In the genomic region with DNA sequence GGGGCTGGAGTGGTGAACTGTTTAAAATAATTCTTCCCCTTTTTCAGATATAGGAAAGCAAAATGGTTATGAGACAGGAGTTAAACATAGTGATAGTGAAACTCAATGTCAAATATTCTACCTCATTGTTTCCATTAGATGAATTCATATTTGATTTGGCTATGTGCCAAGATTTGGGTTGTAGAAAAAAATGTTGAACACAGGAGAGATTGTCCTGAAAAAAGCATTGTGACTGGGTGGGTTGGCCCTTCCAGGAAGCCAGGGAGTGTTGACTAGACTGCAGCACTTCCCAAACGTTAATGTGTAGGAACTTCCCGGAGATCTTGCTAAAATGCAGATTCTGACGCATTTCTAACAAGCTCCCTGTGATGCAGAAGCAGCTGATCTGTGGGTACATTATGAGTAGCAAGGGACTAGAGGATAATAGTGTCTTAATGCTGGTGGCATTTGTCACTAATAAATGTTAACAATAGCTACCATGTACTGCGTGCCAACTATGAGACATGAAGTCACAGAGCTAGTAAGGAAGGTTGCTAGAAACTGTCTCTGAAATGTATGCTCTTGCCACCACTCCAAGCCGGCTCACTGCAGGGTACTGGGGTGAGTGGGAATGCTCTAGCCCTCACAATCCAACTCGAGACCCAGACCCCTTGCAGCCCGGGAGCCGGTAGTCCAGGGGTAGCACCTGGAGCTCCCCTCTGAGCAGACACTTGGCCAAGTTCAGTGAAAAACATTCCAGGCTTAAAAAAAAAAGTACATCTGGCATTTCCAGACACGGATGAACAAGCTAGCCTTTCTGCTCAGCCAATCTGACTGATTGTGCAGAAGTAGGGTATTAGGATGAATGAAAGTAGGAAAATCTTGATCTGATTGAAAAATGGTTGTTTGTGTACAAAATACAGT, we compare ENCODE assay signal across 1 cellular context.
TF ChIP-seq lines count a peak whose summit lies in the region.

No MANE protein-coding gene starts in this region.

TF ChIP-seq in H1, 55 proteins besides CTCF, POLR2A, EP300 and RAD21:
- TF ChIP-seq SAP30 (IDR thresholded peaks at IDR 0.05; ENCODE audit: insufficient read depth, insufficient replicate concordance, low read length) (no peak), CTBP2 (IDR thresholded peaks at IDR 0.05; ENCODE audit: borderline replicate concordance, insufficient read depth, insufficient read length, low read length) (no peak), PHF8 (conservative IDR thresholded peaks at IDR 0.05; ENCODE audit: low read depth, low read length) (no peak), TCF12 (IDR thresholded peaks at IDR 0.05; ENCODE audit: low read depth, low read length) (no peak), SP1 (IDR thresholded peaks at IDR 0.05; ENCODE audit: low read depth, low read length) (no peak), SIX5 (IDR thresholded peaks at IDR 0.05; ENCODE audit: low read depth, low read length) (no peak), NANOG (IDR thresholded peaks at IDR 0.05; ENCODE audit: insufficient read depth, low read depth, low read length, poor library complexity, severe bottlenecking) (no peak), HDAC2 (IDR thresholded peaks at IDR 0.05; ENCODE audit: borderline replicate concordance in 1 of 2, low read depth in 2 of 2, low read length in 2 of 2) (no peak), TAF7 (optimal IDR thresholded peaks at IDR 0.05; ENCODE audit: borderline replicate concordance, low read depth, low read length) (no peak), MAFK (IDR thresholded peaks at IDR 0.05; ENCODE audit: low read depth, low read length) (no peak), GABPA (IDR thresholded peaks at IDR 0.05; ENCODE audit: borderline replicate concordance, insufficient read depth, low read length) (no peak), RXRA (IDR thresholded peaks at IDR 0.05; ENCODE audit: insufficient read depth, low read depth, low read length) (no peak), CREB1 (IDR thresholded peaks at IDR 0.05) (no peak), JUND (IDR thresholded peaks at IDR 0.05; ENCODE audit: low read length) (no peak)
- TF ChIP-seq, protein P1, sequence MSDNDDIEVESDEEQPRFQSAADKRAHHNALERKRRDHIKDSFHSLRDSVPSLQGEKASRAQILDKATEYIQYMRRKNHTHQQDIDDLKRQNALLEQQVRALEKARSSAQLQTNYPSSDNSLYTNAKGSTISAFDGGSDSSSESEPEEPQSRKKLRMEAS (IDR thresholded peaks at IDR 0.05): no peak
TF ChIP-seq in H1: peak in this region for 0.
